ENCODE assay signal across 21 cellular contexts in genomic region chr22:44538518-44539315, GRCh38.
"Had no signal": no experiment of that assay in that cellular context is flagged by ENCODE, and none has a peak within 500 bp of the region (broad histone marks: within the 10 kb centered on the region; RNA-seq: fewer than 3 reads in every experiment).

No MANE protein-coding gene starts in this region.

- H3K4me2 ChIP-seq: smooth muscle cell had no signal

- FAIRE-seq: endothelial cell of umbilical vein, islet of Langerhans had no signal

- H3K27ac ChIP-seq: gastrocnemius medialis, stomach, transverse colon, WERI-Rb-1 had no signal

- H3K9me3 ChIP-seq: gastrocnemius medialis, mucosa of descending colon, stomach, transverse colon had no signal

- H3K27ac Mint-ChIP-seq: activated CD4-positive, alpha-beta T cell treated with anti-CD3 and anti-CD28 coated beads, Interleukin-2, amount 10 ng/mL, durations not matched to agents 7 days and 5 days; activated CD8-positive, alpha-beta T cell treated with anti-CD3 and anti-CD28 coated beads for 36 hours; activated T-helper 1 cell treated with anti-CD3 and anti-CD28 coated beads, Interleukin-12 subunit alpha, Interleukin-12 subunit beta, Interleukin-2, Interleukin-4 antibody, amounts not matched to agents 30 ng/mL and 10 ng/mL and 1 ng/mL, durations not matched to agents 14 hours and 24 hours and 36 hours; dendritic cell treated with granulocyte-macrophage colony-stimulating factor and Interleukin-4, amounts not matched to agents 40 ng/mL and 50 ng/mL, for 4 days; memory B cell; stimulated activated memory B cell treated with anti-CD40 and anti-IgM and Interleukin-4, amounts not matched to agents 10 μg/mL and 1 μg/mL and 100 μg/mL, for 72 hours had no signal

- H3K36me3 ChIP-seq: gastrocnemius medialis, stomach, transverse colon, WERI-Rb-1 had no signal

- H3K36me3 Mint-ChIP-seq: activated naive CD4-positive, alpha-beta T cell treated with anti-CD3 and anti-CD28 coated beads, Interleukin-2, amount 50 U/mL, for 72 hours; brain; memory B cell; stimulated activated memory B cell treated with anti-CD40 and anti-IgM and Interleukin-4, amounts not matched to agents 10 μg/mL and 1 μg/mL and 100 μg/mL, for 72 hours had no signal

- H3K4me1 ChIP-seq: gastrocnemius medialis, transverse colon had no signal

- DNase-seq: activated CD4-positive, alpha-beta T cell treated with anti-CD3 and anti-CD28 coated beads, Interleukin-2, amount 10 ng/mL, durations not matched to agents 7 days and 5 days; activated CD4-positive, CD25-positive, alpha-beta regulatory T cell treated with anti-CD3 and anti-CD28 coated beads, Interleukin-2, amount 50 U/mL, for 72 hours; activated CD8-positive, alpha-beta T cell treated with anti-CD3 and anti-CD28 coated beads for 36 hours; aorta; effector memory CD4-positive, alpha-beta T cell; gastrocnemius medialis; mucosa of descending colon; stimulated activated CD4-positive, alpha-beta T cell treated with anti-CD3 and anti-CD28 coated beads, Interleukin-15, amount 100 ng/mL, for 24 hours; stomach; transverse colon; WERI-Rb-1 had no signal

- H3K4me3 Mint-ChIP-seq: activated CD4-positive, alpha-beta T cell treated with anti-CD3 and anti-CD28 coated beads, Interleukin-2, amount 10 ng/mL, durations not matched to agents 7 days and 5 days; activated CD8-positive, alpha-beta T cell treated with anti-CD3 and anti-CD28 coated beads for 36 hours; activated T-helper 1 cell treated with anti-CD3 and anti-CD28 coated beads, Interleukin-12 subunit alpha, Interleukin-12 subunit beta, Interleukin-2, Interleukin-4 antibody, amounts not matched to agents 30 ng/mL and 10 ng/mL and 1 ng/mL, durations not matched to agents 14 hours and 24 hours and 36 hours; dendritic cell treated with granulocyte-macrophage colony-stimulating factor and Interleukin-4, amounts not matched to agents 40 ng/mL and 50 ng/mL, for 4 days; memory B cell; stimulated activated memory B cell treated with anti-CD40 and anti-IgM and Interleukin-4, amounts not matched to agents 10 μg/mL and 1 μg/mL and 100 μg/mL, for 72 hours had no signal

- H3K4me1 Mint-ChIP-seq: activated CD4-positive, alpha-beta T cell treated with anti-CD3 and anti-CD28 coated beads, Interleukin-2, amount 10 ng/mL, durations not matched to agents 7 days and 5 days had no signal

- H3K4me3 ChIP-seq: gastrocnemius medialis, mucosa of descending colon, smooth muscle cell, stomach, transverse colon had no signal

- ATAC-seq: activated CD8-positive, alpha-beta T cell treated with anti-CD3 and anti-CD28 coated beads for 36 hours; activated naive CD4-positive, alpha-beta T cell treated with anti-CD3 and anti-CD28 coated beads, Interleukin-2, amount 50 U/mL, for 72 hours; gastrocnemius medialis; mucosa of descending colon; sciatic nerve; stimulated activated memory B cell treated with anti-CD40 and anti-IgM and Interleukin-4, amounts not matched to agents 10 μg/mL and 1 μg/mL and 100 μg/mL, for 72 hours had no signal
